In genomic region chr1:243740255-243740999, GRCh38 we compare ENCODE assay signal across 2 cellular contexts.
TF ChIP-seq lines count a peak whose summit lies in the region.

No MANE protein-coding gene starts in this region.

TF ChIP-seq in liver, 16 proteins besides CTCF, POLR2A, EP300 and RAD21 (continued from another document):
- TF ChIP-seq MAX (IDR thresholded peaks at IDR 0.05), result no peak
- no peak for TF ChIP-seq FOXA2 (IDR thresholded peaks at IDR 0.05)
- peak in 1 of 2 donors; percentile 21 for TF ChIP-seq RXRA (IDR thresholded peaks at IDR 0.05)
- no peak for TF ChIP-seq REST (IDR thresholded peaks at IDR 0.05)
- TF ChIP-seq HNF4G (IDR thresholded peaks at IDR 0.05), result no peak
- no peak for TF ChIP-seq ZBTB33 (IDR thresholded peaks at IDR 0.05)
- peak; percentile 22 to 52 for TF ChIP-seq HNF4A (conservative IDR thresholded peaks at IDR 0.05)
- no peak for TF ChIP-seq TAF1 (conservative IDR thresholded peaks at IDR 0.05)

TF ChIP-seq in HepG2, 621 proteins besides CTCF, POLR2A, EP300 and RAD21 (continued from another document):
- no peak for TF ChIP-seq AKAP8 (CRISPR knock-in tag; IDR thresholded peaks at IDR 0.05)
- TF ChIP-seq MAZ (IDR thresholded peaks at IDR 0.05; ENCODE audit: borderline replicate concordance, low read depth, low read length), result no peak
- TF ChIP-seq MAZ (CRISPR knock-in tag; IDR thresholded peaks at IDR 0.05; ENCODE audit: low read depth), result no peak
- TF ChIP-seq ELK4 (CRISPR knock-in tag; IDR thresholded peaks at IDR 0.05; ENCODE audit: borderline replicate concordance), result no peak
- TF ChIP-seq ZNF7 (CRISPR knock-in tag; IDR thresholded peaks at IDR 0.05), result no peak
- TF ChIP-seq ASH2L (IDR thresholded peaks at IDR 0.05; ENCODE audit: insufficient read length, low read depth, low read length), result no peak
- TF ChIP-seq ZBTB4 (CRISPR knock-in tag; IDR thresholded peaks at IDR 0.05; ENCODE audit: borderline replicate concordance), result no peak
- no peak for TF ChIP-seq ZNF230 (CRISPR knock-in tag; IDR thresholded peaks at IDR 0.05)
- no peak for TF ChIP-seq FOXA1 (IDR thresholded peaks at IDR 0.05)
- TF ChIP-seq FOXA1 (CRISPR knock-in tag; IDR thresholded peaks at IDR 0.05), result no peak
- TF ChIP-seq KAT8 (CRISPR knock-in tag; IDR thresholded peaks at IDR 0.05), result no peak
- no peak for TF ChIP-seq IRF2 (CRISPR knock-in tag; IDR thresholded peaks at IDR 0.05)
- no peak for TF ChIP-seq CREBL2 (CRISPR knock-in tag; IDR thresholded peaks at IDR 0.05; ENCODE audit: borderline replicate concordance)
- no peak for TF ChIP-seq ZNF431 (CRISPR knock-in tag; IDR thresholded peaks at IDR 0.05; ENCODE audit: borderline replicate concordance, low read depth)
- TF ChIP-seq FOXP1 (IDR thresholded peaks at IDR 0.05), result no peak
- TF ChIP-seq FOXP1 (CRISPR knock-in tag; IDR thresholded peaks at IDR 0.05), result no peak
- TF ChIP-seq PAXIP1 (CRISPR knock-in tag; conservative IDR thresholded peaks at IDR 0.05), result no peak
- TF ChIP-seq ZNF337 (CRISPR knock-in tag; IDR thresholded peaks at IDR 0.05; ENCODE audit: borderline replicate concordance, low read depth), result no peak
- TF ChIP-seq ZIK1 (CRISPR knock-in tag; IDR thresholded peaks at IDR 0.05; ENCODE audit: borderline replicate concordance, low read depth), result no peak
- TF ChIP-seq ZBTB21 (CRISPR knock-in tag; IDR thresholded peaks at IDR 0.05), result no peak
- no peak for TF ChIP-seq FOSL2 (CRISPR knock-in tag; IDR thresholded peaks at IDR 0.05)
- TF ChIP-seq ETV6 (CRISPR knock-in tag; conservative IDR thresholded peaks at IDR 0.05), result no peak
